Comparison of ENCODE assay signal across 8 cellular contexts in genomic region chr1:156435551-156436318, GRCh38.
DNase-seq lines count a peak whose midpoint lies in the region; ATAC-seq lines count a peak whose summit lies in the region.

No MANE protein-coding gene starts in this region.

- H3K79me2 ChIP-seq in GM23248 (ENCODE audit: insufficient read depth) = no peaks in the 10 kb centered on the region

- H3K4me3 ChIP-seq in GM23248 = peak overlapping the region; percentile 59
- peak overlapping the region; percentile 41 to 49 (median 46) for H3K4me3 ChIP-seq in skeletal muscle tissue (ENCODE audit: low read length in 3 of 3)

- H3F3A ChIP-seq in GM23248 (ENCODE audit: insufficient read depth) = no peaks in the 10 kb centered on the region

- ATAC-seq in left cardiac atrium (peak; percentile 21 to 43), GM18868 (IDR thresholded peaks at IDR 0.05; ENCODE audit: unreplicated experiment) (no peak)

- peak overlapping the region; percentile 71 for H3K4me2 ChIP-seq in GM23248 (ENCODE audit: unreplicated experiment)

- 2 to 4% methylated on average over 39 to 79 of the region's 84 CpGs for WGBS in GM23248 (ENCODE audit: low coverage in 1 of 2, low lambda C conversion rate in 2 of 2, missing lambda C conversion rate in 2 of 2), 2 experiments

- H3K4me1 ChIP-seq in GM23248 (ENCODE audit: insufficient read depth) = no peaks in the 10 kb centered on the region
- H3K4me1 ChIP-seq in skeletal muscle tissue (ENCODE audit: control insufficient read depth in 3 of 3, insufficient read depth in 3 of 3, low read length in 3 of 3) = peaks cover 10 to 12% (median 12%) of the 10 kb centered on the region in 3 donors

- H2AFZ ChIP-seq in GM23248 = peak overlapping the region; percentile 70

- H3K9ac ChIP-seq in GM23248 (no peak overlapping the region), skeletal muscle tissue (ENCODE audit: low read depth in 1 of 3, low read length in 3 of 3) (no peak overlapping the region)

- H3K9me2 ChIP-seq in GM23248 (ENCODE audit: insufficient read depth) = no peaks in the 10 kb centered on the region

- intact Hi-C loops in left cardiac atrium (cut with DNase I) = no loop called here

- no peak overlapping the region for H3K27ac ChIP-seq in GM23248
- no peak overlapping the region for H3K27ac ChIP-seq in skeletal muscle tissue (ENCODE audit: low read depth, low read length)

- no peaks in the 10 kb centered on the region for H3K9me3 ChIP-seq in GM23248 (ENCODE audit: low read depth)
- no peaks in the 10 kb centered on the region for H3K9me3 ChIP-seq in skeletal muscle tissue (ENCODE audit: control insufficient read depth in 3 of 3, low read length in 3 of 3)

- in situ Hi-C loops in GM23248 (cut with MboI) = no loop called here

- peak; percentile 37 for DNase-seq in GM23248
- peak; percentile 30 for DNase-seq in activated CD4-positive, alpha-beta T cell treated with anti-CD3 and anti-CD28 coated beads for 48 hours
- no peak for DNase-seq in left cardiac atrium
- DNase-seq in HT-29 (ENCODE audit: low spot score) = no peak
- DNase-seq in SKM-1 (lab: John Stamatoyannopoulos, UW; ENCODE audit: unreplicated experiment) = no peak
- no peak for DNase-seq in superior temporal gyrus (ENCODE audit: extremely low spot score)

- no peaks in the 10 kb centered on the region for H4K20me1 ChIP-seq in GM23248 (ENCODE audit: insufficient read depth)

- H3K27me3 ChIP-seq in GM23248 (replicated peaks; ENCODE audit: insufficient read depth) (peaks cover 97% of the 10 kb centered on the region), skeletal muscle tissue (ENCODE audit: control insufficient read depth in 3 of 3, insufficient read depth in 3 of 3, low read length in 3 of 3) (peaks cover 91 to 94% (median 93%) of the 10 kb centered on the region in 3 donors)

- no peaks in the 10 kb centered on the region for H3K36me3 ChIP-seq in GM23248 (ENCODE audit: low read depth)
- no peaks in the 10 kb centered on the region for H3K36me3 ChIP-seq in skeletal muscle tissue (ENCODE audit: control insufficient read depth in 3 of 3, insufficient read depth in 3 of 3, low read length in 3 of 3)

Comparison
In these comparisons a context has a peak if more than half of its experiments do, and no peak if none do; other contexts are left out.
1. DNase-seq: peak in GM23248 (single experiment) and activated CD4-positive, alpha-beta T cell treated with anti-CD3 and anti-CD28 coated beads for 48 hours (single experiment); none in left cardiac atrium (single experiment), HT-29 (single experiment), SKM-1 (single experiment) and superior temporal gyrus (single experiment).